In genomic region chr12:68113644-68114043, GRCh38 we compare ENCODE assay signal across 9 cellular contexts.
DNase-seq lines count a peak whose midpoint lies in the region; ATAC-seq, FAIRE-seq and TF ChIP-seq lines count a peak whose summit lies in the region.
"Had no signal": no experiment of that assay in that cellular context is flagged by ENCODE, and none has a peak within 500 bp of the region (broad histone marks: within the 10 kb centered on the region; RNA-seq: fewer than 3 reads in every experiment).

No MANE protein-coding gene starts in this region.

- no peaks in the 10 kb centered on the region for H3K27me3 ChIP-seq in WERI-Rb-1 (ENCODE audit: insufficient read depth, low read depth, severe bottlenecking)

- H3K9me3 ChIP-seq in WERI-Rb-1 (ENCODE audit: severe bottlenecking), result no peaks in the 10 kb centered on the region

- peak; percentile 41 for ATAC-seq in stimulated activated naive CD8-positive, alpha-beta T cell treated with anti-CD3 and anti-CD28 coated beads, Interleukin-15, Interleukin-2, amounts not matched to agents 100 U/mL and 50 U/mL, for 24 hours

- no peaks in the 10 kb centered on the region for H3K36me3 ChIP-seq in WERI-Rb-1

- no peak overlapping the region for H3K27ac ChIP-seq in WERI-Rb-1

- FAIRE-seq in RCC 7860 (lab: Jason Lieb, UNC), result no peak

- DNase-seq in activated gamma-delta T cell treated with anti-CD3 and anti-CD28 coated beads, Interleukin-2, amount 50 U/mL, for 16 hours (ENCODE audit: low read depth), result peak; percentile 25
- DNase-seq in activated gamma-delta T cell treated with Interleukin-2 at 50 U/mL for 16 hours, result no peak
- DNase-seq in WERI-Rb-1, result peak; percentile 46
- no peak for DNase-seq in fibroblast of pulmonary artery (ENCODE audit: low read depth)
- DNase-seq in stimulated activated naive CD8-positive, alpha-beta T cell treated with anti-CD3 and anti-CD28 coated beads, Interleukin-15, Interleukin-2, amounts not matched to agents 100 U/mL and 50 U/mL, for 24 hours, result peak; percentile 66
- no peak for DNase-seq in cerebellar nuclear complex (lab: John Stamatoyannopoulos, UW)
- DNase-seq in RCC 7860 (ENCODE audit: low spot score), result no peak
- no peak for DNase-seq in RKO (ENCODE audit: low spot score)
- DNase-seq: amygdala had no signal

- peak; percentile 64 for TF ChIP-seq CTCF in WERI-Rb-1 (IDR thresholded peaks at IDR 0.05; ENCODE audit: low read depth, low read length)
- TF ChIP-seq CTCF in fibroblast of pulmonary artery (IDR thresholded peaks at IDR 0.05; ENCODE audit: low read length, missing control alignments), result peak; percentile 18

- H3K4me3 ChIP-seq in WERI-Rb-1 (ENCODE audit: low read depth, low read length), result no peak overlapping the region
- no peak overlapping the region for H3K4me3 ChIP-seq in fibroblast of pulmonary artery (replicated peaks; ENCODE audit: low read depth, low read length)

Comparison
In these comparisons a context has a peak if more than half of its experiments do, and no peak if none do; other contexts are left out.
1. DNase-seq: peak in activated gamma-delta T cell treated with anti-CD3 and anti-CD28 coated beads, Interleukin-2, amount 50 U/mL, for 16 hours (single experiment), WERI-Rb-1 (single experiment) and stimulated activated naive CD8-positive, alpha-beta T cell treated with anti-CD3 and anti-CD28 coated beads, Interleukin-15, Interleukin-2, amounts not matched to agents 100 U/mL and 50 U/mL, for 24 hours (single experiment); none in activated gamma-delta T cell treated with Interleukin-2 at 50 U/mL for 16 hours (single experiment), fibroblast of pulmonary artery (single experiment), cerebellar nuclear complex (0 of 2), RCC 7860 (single experiment) and RKO (single experiment).